In genomic region chr2:236133410-236134012, GRCh38 we compare ENCODE assay signal across 21 cellular contexts. TPM values are rescaled to one million over a fixed set of nuclear protein-coding genes. Genes with fewer than 3 reads are reported as not detected.
DNase-seq lines count a peak whose midpoint lies in the region; ATAC-seq, FAIRE-seq and TF ChIP-seq lines count a peak whose summit lies in the region.
"Had no signal": no experiment of that assay in that cellular context is flagged by ENCODE, and none has a peak within 500 bp of the region (broad histone marks: within the 10 kb centered on the region; RNA-seq: fewer than 3 reads in every experiment).

No MANE protein-coding gene starts in this region.

- TF ChIP-seq POLR2A in HCT116 (IDR thresholded peaks at IDR 0.05; ENCODE audit: borderline replicate concordance, extremely low read depth, insufficient read depth, insufficient read length) (no peak), K562 (conservative IDR thresholded peaks at IDR 0.05) (no peak), thyroid gland (IDR thresholded peaks at IDR 0.05) (no peak)

- no peak for FAIRE-seq in K562 (lab: Jason Lieb, UNC)
- FAIRE-seq: H54 had no signal

- in situ Hi-C loops in K562 (cut with MboI): no loop called here

- 51% methylated on average over 6 of the region's 12 CpGs for WGBS in K562 (ENCODE audit: insufficient coverage, low coverage, missing lambda C conversion rate)
- 91 to 93% methylated on average over 9 to 12 of the region's 12 CpGs for WGBS in thyroid gland, 2 donors

- H3K27ac ChIP-seq in HCT116 (ENCODE audit: low read depth, low read length) (no peak overlapping the region), K562 (ENCODE audit: extremely low read depth, low read depth, low read length) (no peak overlapping the region), thyroid gland (no peak overlapping the region)
- H3K27ac ChIP-seq: HL-60, RWPE1 had no signal

- H4K20me1 ChIP-seq in HCT116 (ENCODE audit: insufficient read depth) (no peaks in the 10 kb centered on the region), K562 (replicated peaks; ENCODE audit: control insufficient read depth, insufficient read depth, low read length) (no peaks in the 10 kb centered on the region)

- H3K4me2 ChIP-seq in HCT116 (ENCODE audit: low read length): no peak overlapping the region
- no peak overlapping the region for H3K4me2 ChIP-seq in K562 (ENCODE audit: insufficient read depth, low read length)

- no TSS peak for BruUV-seq in HCT116 (replicated peaks; lab: Mats Ljungman, UMichigan)
- no TSS peak for BruUV-seq in K562 (replicated peaks; lab: Mats Ljungman, UMichigan)

- no peaks in the 10 kb centered on the region for H3K79me2 ChIP-seq in HCT116 (ENCODE audit: insufficient read depth, low read length)
- no peaks in the 10 kb centered on the region for H3K79me2 ChIP-seq in K562 (ENCODE audit: control insufficient read depth, insufficient read depth, low read length)

- H3K9me3 ChIP-seq in HCT116 (ENCODE audit: control insufficient read depth in 1 of 2, insufficient read depth in 1 of 2, low read depth in 1 of 2, low read length in 2 of 2) (no peaks in the 10 kb centered on the region), K562 (replicated peaks; ENCODE audit: control insufficient read depth, insufficient read depth, low read depth, low read length) (no peaks in the 10 kb centered on the region), thyroid gland (no peaks in the 10 kb centered on the region)

- intact Hi-C loops in HCT116 (cut with micrococcal nuclease): no loop called here
- intact Hi-C loops in K562 (cut with micrococcal nuclease): no loop called here
- intact Hi-C loops in thyroid gland (cut with DNase I): no loop called here

- no peaks in the 10 kb centered on the region for H3K9me2 ChIP-seq in HCT116 (ENCODE audit: insufficient read depth)

- POLR2A ChIA-PET in HCT116 (lab: Charles Lee) (no interaction called here), K562 (lab: Yijun Ruan, JAX) (interaction anchor here (0.6 kb wide), 1 partner anchor 195 kb away, joined by 3 read pairs; no protein-coding TSS in a partner anchor)

- no peak for DNase-seq in HCT116 (ENCODE audit: low read depth, low spot score)
- peak in 3 of 4 experiments; percentile 11 to 12 (median 11) for DNase-seq in K562 (ENCODE audit: extremely low read depth in 1 of 4, low spot score in 3 of 4)
- peak; percentile 48 for DNase-seq in iPS-NIHi11 (ENCODE audit: low spot score)
- no peak for DNase-seq in activated CD4-positive, CD25-positive, alpha-beta regulatory T cell treated with anti-CD3 and anti-CD28 coated beads, Interleukin-2, amount 50 U/mL, for 72 hours
- no peak for DNase-seq in thyroid gland
- no peak for DNase-seq in stimulated activated CD8-positive, alpha-beta memory T cell treated with anti-CD3 and anti-CD28 coated beads, Interleukin-4, amount 100 ng/mL, for 48 hours
- DNase-seq in amniotic stem cell (lab: John Stamatoyannopoulos, UW): no peak
- DNase-seq: DND-41, IMR-90, Karpas-422, NCI-H1048, NCI-H1436, NCI-H1930, NCI-H226, NCI-H524, PC-3 had no signal

- no peaks in the 10 kb centered on the region for H3K36me3 ChIP-seq in HCT116 (ENCODE audit: control insufficient read depth in 1 of 2, insufficient read depth in 2 of 2, low read length in 2 of 2)
- no peaks in the 10 kb centered on the region for H3K36me3 ChIP-seq in K562 (ENCODE audit: control insufficient read depth, insufficient read depth, low read length)
- H3K36me3 ChIP-seq in thyroid gland: no peaks in the 10 kb centered on the region

- TF ChIP-seq CTCF in HCT116 (IDR thresholded peaks at IDR 0.05 in 2 of 3, conservative IDR thresholded peaks at IDR 0.05 in 1 of 3; ENCODE audit: borderline replicate concordance in 1 of 3, insufficient read depth in 1 of 3, low read depth in 2 of 3, low read length in 2 of 3) (peak in 2 of 3 experiments; percentile 29 to 33; a peak in 3 of 6 replicates), K562 (IDR thresholded peaks at IDR 0.05 in 2 of 3, conservative IDR thresholded peaks at IDR 0.05 in 1 of 3; ENCODE audit: insufficient read depth in 2 of 3, low read depth in 1 of 3, low read length in 3 of 3) (peak; percentile 9 to 32 (median 12); a peak in 1 of 6 replicates), thyroid gland (IDR thresholded peaks at IDR 0.05) (no peak)

- TF ChIP-seq EP300 in K562 (IDR thresholded peaks at IDR 0.05; ENCODE audit: low read length): no peak

- H2AFZ ChIP-seq in HCT116 (ENCODE audit: low read depth, low read length, poor library complexity, severe bottlenecking) (no peak overlapping the region), K562 (ENCODE audit: low read depth, low read length) (no peak overlapping the region)

- H3K27me3 ChIP-seq in HCT116 (ENCODE audit: insufficient read depth, low read length) (no peaks in the 10 kb centered on the region), K562 (ENCODE audit: control insufficient read depth in 2 of 2, insufficient read depth in 2 of 2, low read length in 2 of 2) (no peaks in the 10 kb centered on the region), thyroid gland (no peaks in the 10 kb centered on the region)

- RAD21 ChIA-PET in HCT116 (lab: Charles Lee; ENCODE audit: low non-redundant PET in 1 of 2, low total read pairs in 2 of 2, uncharacterized antibody in 2 of 2, unreplicated experiment in 2 of 2): no interaction called here

- H3K4me1 ChIP-seq in HCT116 (ENCODE audit: control insufficient read depth in 1 of 2, insufficient read depth in 2 of 2, low read length in 2 of 2) (no peaks in the 10 kb centered on the region), K562 (replicated peaks in 1 of 2; ENCODE audit: control insufficient read depth in 2 of 2, insufficient read depth in 2 of 2, low read length in 2 of 2) (peaks cover 0 to 5% of the 10 kb centered on the region in 2 experiments; a peak in 2 of 5 replicates), thyroid gland (no peaks in the 10 kb centered on the region)

- TF ChIP-seq RAD21 in HCT116 (IDR thresholded peaks at IDR 0.05; ENCODE audit: low read depth): no peak
- no peak for TF ChIP-seq RAD21 in K562 (CRISPR knock-in tag; conservative IDR thresholded peaks at IDR 0.05 in 1 of 2, IDR thresholded peaks at IDR 0.05 in 1 of 2)

- H3K9ac ChIP-seq in HCT116 (ENCODE audit: low read length) (no peak overlapping the region), K562 (ENCODE audit: insufficient read depth in 1 of 2, low read depth in 2 of 2, low read length in 2 of 2) (no peak overlapping the region; a peak in 1 of 4 replicates)

- H3K4me3 ChIP-seq in HCT116 (replicated peaks in 1 of 2; ENCODE audit: low read depth in 1 of 2, low read length in 2 of 2): no peak overlapping the region
- no peak overlapping the region for H3K4me3 ChIP-seq in K562
- no peak overlapping the region for H3K4me3 ChIP-seq in thyroid gland (replicated peaks in 1 of 3)

- ATAC-seq in HCT116: peak; percentile 82
- ATAC-seq in K562: peak; percentile 83
- ATAC-seq: PC-3 had no signal

- CTCF ChIA-PET in HCT116 (lab: Charles Lee) (no interaction called here), K562 (lab: Yijun Ruan, JAX; ENCODE audit: low intra/inter-chr PET ratio) (no interaction called here)

- no peaks in the 10 kb centered on the region for H3K9me1 ChIP-seq in K562 (ENCODE audit: control insufficient read depth, insufficient read depth, low read length)

TF ChIP-seq in HCT116, 20 proteins besides CTCF, POLR2A, EP300 and RAD21:
- TF ChIP-seq ZNF274 (IDR thresholded peaks at IDR 0.05; ENCODE audit: low read depth, low read length): no peak
- no peak for TF ChIP-seq YY1 (IDR thresholded peaks at IDR 0.05; ENCODE audit: extremely low read depth, insufficient replicate concordance, low read depth, low read length)
- TF ChIP-seq SP1 (IDR thresholded peaks at IDR 0.05; ENCODE audit: low read depth): no peak

TF ChIP-seq in K562, 482 proteins besides CTCF, POLR2A, EP300 and RAD21:
- peak; percentile 37; the same call in 1 of the 2 replicates for TF ChIP-seq ZNF143 (CRISPR knock-in tag; IDR thresholded peaks at IDR 0.05)
- TF ChIP-seq ZC3H4 (CRISPR knock-in tag; IDR thresholded peaks at IDR 0.05; ENCODE audit: borderline replicate concordance): no peak
- TF ChIP-seq KLF6 (CRISPR knock-in tag; IDR thresholded peaks at IDR 0.05; ENCODE audit: borderline replicate concordance): no peak
TF ChIP-seq in K562: peak in this region for 1.

RNA-seq across cellular contexts. Expression of gene GBX2, which starts 34.7 kb away (rescaled TPM):
- total RNA-seq in HCT116 (2021; ENCODE audit: unreplicated experiment) (5.9 TPM), K562 (2014; rRNA removed) (0.33 and 0.50 TPM in 2 replicates), K562 (2014; rRNA removed; fragmentation: Illumina TruSeq; extraction: Trizol) (0.25 TPM in 1 of 2 replicates, not detected in the other), K562 (2015; rRNA removed; fragmentation: Illumina TruSeq; extraction: Trizol) (0.36 and 0.49 TPM in 2 replicates), K562 (2021) (0.53 and 0.54 TPM in 2 replicates), thyroid gland (not detected)
- 1.4 and 2.1 TPM in 2 replicates for polyA plus RNA-seq in HCT116 (2012)
- total RNA-seq in K562 (2011; cell fraction: chromatin; rRNA removed; ENCODE audit: low replicate concordance): 0.60 TPM in 1 of 2 replicates, not detected in the other
- 0.26 and 0.67 TPM in 2 replicates for total RNA-seq in K562 (2011; cell fraction: nucleolus; rRNA removed)
- 0.29 and 0.69 TPM in 2 replicates for total RNA-seq in K562 (2011; cell fraction: nucleoplasm; rRNA removed)
- polyA plus RNA-seq in K562 (2011; rRNA removed) (0.20 TPM in 1 of 2 replicates, not detected in the other), K562 (2014; fragmentation: Illumina TruSeq; extraction: Trizol) (0.16 and 0.19 TPM in 2 replicates), K562 (2014; fragmentation: Nextera tagmentation; extraction: Ambion mirVana) (under 1 TPM in 1 of 2 experiments, not detected in 1; 0.03 TPM), K562 (2014; rRNA removed) (0.28 and 0.47 TPM in 2 replicates)
- polyA plus RNA-seq in K562 (2011; cell fraction: cytosol; rRNA removed): 0.04 and 0.67 TPM in 2 replicates
- polyA plus RNA-seq in K562 (2011; cell fraction: nucleus; rRNA removed): 0.10 and 0.46 TPM in 2 replicates
- 0.25 and 0.40 TPM in 2 replicates for polyA plus RNA-seq in K562 (2012)
- polyA minus RNA-seq in K562 (2011; rRNA and poly(A)+ RNA removed): 0.18 TPM in 1 of 2 replicates, not detected in the other
- not detected in 2 replicates for polyA minus RNA-seq in K562 (2011; cell fraction: cytosol; rRNA and poly(A)+ RNA removed)
- 0.22 and 1.1 TPM in 2 replicates for polyA minus RNA-seq in K562 (2011; cell fraction: nucleus; rRNA and poly(A)+ RNA removed)
- total RNA-seq: IMR-90, MCF 10A had no signal
- polyA plus RNA-seq: CD14-positive monocyte had no signal

Comparison
In these comparisons a context has a peak if more than half of its experiments do, and no peak if none do; other contexts are left out.
1. DNase-seq: peak in K562 (3 of 4) and iPS-NIHi11 (single experiment); none in HCT116 (single experiment), activated CD4-positive, CD25-positive, alpha-beta regulatory T cell treated with anti-CD3 and anti-CD28 coated beads, Interleukin-2, amount 50 U/mL, for 72 hours (single experiment), thyroid gland (0 of 2), stimulated activated CD8-positive, alpha-beta memory T cell treated with anti-CD3 and anti-CD28 coated beads, Interleukin-4, amount 100 ng/mL, for 48 hours (single experiment) and amniotic stem cell (single experiment).
2. CTCF ChIP-seq: peak in HCT116 (2 of 3) and K562 (3 of 3); none in thyroid gland (0 of 6).
3. Of the 22 proteins assayed by ChIP-seq in both K562 and HCT116: peak only in K562: none; only in HCT116: none; in both: CTCF; in neither: 21.